Comparison of ENCODE assay signal across 1 cellular context in genomic region chr9:34553511-34554021, GRCh38.
TF ChIP-seq lines count a peak whose summit lies in the region.

No MANE protein-coding gene starts in this region.

TF ChIP-seq in HEK293, 187 proteins besides CTCF, POLR2A, EP300 and RAD21 (continued from another document):
- TF ChIP-seq BCL6B (tag by site-specific recombination; IDR thresholded peaks at IDR 0.05) (no peak), ZBTB21 (tag by site-specific recombination; IDR thresholded peaks at IDR 0.05) (no peak), ZIC2 (tag by site-specific recombination; IDR thresholded peaks at IDR 0.05) (peak; percentile 50)
TF ChIP-seq in HEK293: peak in this region for 2.
